Comparison of ENCODE assay signal across 14 cellular contexts in genomic region chr18:62799977-62800376, GRCh38.
"Had no signal": no experiment of that assay in that cellular context is flagged by ENCODE, and none has a peak within 500 bp of the region (broad histone marks: within the 10 kb centered on the region; RNA-seq: fewer than 3 reads in every experiment).

No MANE protein-coding gene starts in this region.

- ATAC-seq: naive thymus-derived CD4-positive, alpha-beta T cell; stimulated activated naive CD8-positive, alpha-beta T cell treated with anti-CD3 and anti-CD28 coated beads, Interleukin-15, amount 100 ng/mL, for 72 hours had no signal

- H2AFZ ChIP-seq: parathyroid adenoma had no signal

- H3K36me3 ChIP-seq: brain microvascular endothelial cell, lower lobe of right lung, neutrophil had no signal

- H3K27ac ChIP-seq: brain microvascular endothelial cell, foreskin keratinocyte, lower lobe of right lung, neutrophil, parathyroid adenoma had no signal

- H3K27me3 ChIP-seq: brain microvascular endothelial cell, foreskin keratinocyte, neutrophil had no signal

- H3K9me3 ChIP-seq: lower lobe of right lung, neutrophil had no signal

- H3K4me1 ChIP-seq: foreskin keratinocyte, lower lobe of right lung had no signal

- H3K4me3 ChIP-seq: lower lobe of right lung had no signal

- H3K9ac ChIP-seq: parathyroid adenoma had no signal

- DNase-seq: activated CD4-positive, alpha-beta T cell treated with anti-CD3 and anti-CD28 coated beads, Interleukin-2, amount 10 ng/mL, durations not matched to agents 7 days and 5 days; activated CD8-positive, alpha-beta memory T cell treated with anti-CD3 and anti-CD28 coated beads for 24 hours; activated naive CD8-positive, alpha-beta T cell treated with anti-CD3 and anti-CD28 coated beads for 36 hours; brain microvascular endothelial cell; effector memory CD4-positive, alpha-beta T cell; glutamatergic neuron; immature natural killer cell; lower lobe of right lung; naive thymus-derived CD4-positive, alpha-beta T cell; stimulated activated CD4-positive, alpha-beta T cell treated with anti-CD3 and anti-CD28 coated beads, Interleukin-1b, Interleukin-23, amount 100 ng/mL, for 48 hours; stimulated activated naive CD8-positive, alpha-beta T cell treated with anti-CD3 and anti-CD28 coated beads, Interleukin-15, amount 100 ng/mL, for 72 hours had no signal
